Comparison of ENCODE assay signal across 1 cellular context in the genomic region with DNA sequence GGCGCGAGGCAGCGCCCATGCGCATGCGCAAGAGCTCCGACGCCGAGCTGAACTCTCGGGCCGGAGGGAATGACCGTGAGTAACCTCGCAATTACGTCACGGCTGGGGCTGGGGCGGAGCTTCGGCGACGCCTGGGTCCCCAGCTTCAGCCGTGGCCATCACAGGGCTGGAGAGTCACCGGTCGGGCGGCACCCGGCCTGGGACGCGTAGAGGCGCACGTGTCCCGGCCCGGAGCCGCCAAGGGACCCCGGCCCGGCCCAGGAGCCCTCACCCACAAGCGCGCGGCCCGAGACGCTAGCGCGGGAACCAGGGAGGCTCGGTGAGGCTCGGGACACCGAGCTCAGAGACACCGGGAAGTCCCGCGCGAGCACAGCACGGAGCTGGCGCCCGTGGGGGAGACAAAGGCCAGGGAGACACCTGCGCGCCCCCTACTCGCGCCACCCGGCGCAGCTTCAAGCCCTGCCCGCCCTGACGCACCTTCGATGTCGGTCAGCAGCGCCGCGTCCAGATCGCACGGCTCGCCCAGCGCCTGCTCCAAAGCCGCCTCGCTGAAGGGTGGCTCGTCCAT.
A peak's percentile ranks its signal among the peaks of the same experiment; 100 is the strongest.
TF ChIP-seq lines count a peak whose summit lies in the region.

No MANE protein-coding gene starts in this region.

TF ChIP-seq in HEK293, 187 proteins besides CTCF, POLR2A, EP300 and RAD21 (continued from another document and continues in another):
- TF ChIP-seq KLF16 (tag by site-specific recombination; IDR thresholded peaks at IDR 0.05) (peak; percentile 70), ZEB2 (tag by site-specific recombination; IDR thresholded peaks at IDR 0.05) (peak; percentile 89), ZNF169 (tag by site-specific recombination; IDR thresholded peaks at IDR 0.05) (0 out of 2 replicates have a peak, but pooled peaks have one; percentile 35), KLF10 (tag by site-specific recombination; IDR thresholded peaks at IDR 0.05) (0 out of 2 replicates have a peak, but pooled peaks have one; percentile 45), BCL11B (tag by site-specific recombination; IDR thresholded peaks at IDR 0.05; ENCODE audit: low read depth) (peak; percentile 67; the same call in 1 of the 2 replicates), ZNF792 (tag by site-specific recombination; IDR thresholded peaks at IDR 0.05) (0 out of 2 replicates have a peak, but pooled peaks have one; percentile 53), YY1 (tag by site-specific recombination; IDR thresholded peaks at IDR 0.05) (0 out of 2 replicates have a peak, but pooled peaks have one; percentile 38), ZNF157 (tag by site-specific recombination; IDR thresholded peaks at IDR 0.05) (no peak), ZSCAN30 (tag by site-specific recombination; IDR thresholded peaks at IDR 0.05) (peak; percentile 27; the same call in 1 of the 2 replicates), GLIS2 (tag by site-specific recombination; IDR thresholded peaks at IDR 0.05) (peak; percentile 70; the same call in 1 of the 2 replicates), GLI4 (tag by site-specific recombination; IDR thresholded peaks at IDR 0.05) (0 out of 2 replicates have a peak, but pooled peaks have one; percentile 41), ZNF174 (tag by site-specific recombination; IDR thresholded peaks at IDR 0.05) (no peak), ZNF335 (tag by site-specific recombination; conservative IDR thresholded peaks at IDR 0.05) (0 out of 2 replicates have a peak, but pooled peaks have one; percentile 22), HOXA7 (CRISPR knock-in tag; IDR thresholded peaks at IDR 0.05; ENCODE audit: borderline replicate concordance) (no peak), ZNF404 (tag by site-specific recombination; IDR thresholded peaks at IDR 0.05) (no peak), ZNF768 (tag by site-specific recombination; IDR thresholded peaks at IDR 0.05) (peak; percentile 98), SCRT2 (tag by site-specific recombination; IDR thresholded peaks at IDR 0.05) (no peak), OSR2 (tag by site-specific recombination; IDR thresholded peaks at IDR 0.05) (peak; percentile 15; the same call in 1 of the 2 replicates), ZNF155 (tag by site-specific recombination; IDR thresholded peaks at IDR 0.05) (no peak), WT1 (tag by site-specific recombination; IDR thresholded peaks at IDR 0.05) (peak; percentile 19; the same call in 1 of the 2 replicates), ZBTB17 (tag by site-specific recombination; IDR thresholded peaks at IDR 0.05) (0 out of 2 replicates have a peak, but pooled peaks have one; percentile 43), ZBTB20 (tag by site-specific recombination; IDR thresholded peaks at IDR 0.05) (peak; percentile 43; the same call in 1 of the 2 replicates), ZBTB7A (tag by site-specific recombination; IDR thresholded peaks at IDR 0.05; ENCODE audit: low read depth) (peak; percentile 71; the same call in 1 of the 2 replicates)
- TF ChIP-seq, protein P1, sequence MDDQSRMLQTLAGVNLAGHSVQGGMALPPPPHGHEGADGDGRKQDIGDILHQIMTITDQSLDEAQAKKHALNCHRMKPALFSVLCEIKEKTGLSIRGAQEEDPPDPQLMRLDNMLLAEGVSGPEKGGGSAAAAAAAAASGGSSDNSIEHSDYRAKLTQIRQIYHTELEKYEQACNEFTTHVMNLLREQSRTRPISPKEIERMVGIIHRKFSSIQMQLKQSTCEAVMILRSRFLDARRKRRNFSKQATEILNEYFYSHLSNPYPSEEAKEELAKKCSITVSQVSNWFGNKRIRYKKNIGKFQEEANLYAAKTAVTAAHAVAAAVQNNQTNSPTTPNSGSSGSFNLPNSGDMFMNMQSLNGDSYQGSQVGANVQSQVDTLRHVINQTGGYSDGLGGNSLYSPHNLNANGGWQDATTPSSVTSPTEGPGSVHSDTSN (CRISPR knock-in tag; IDR thresholded peaks at IDR 0.05), result peak; percentile 2; the same call in 1 of the 2 replicates
- TF ChIP-seq, protein P2, sequence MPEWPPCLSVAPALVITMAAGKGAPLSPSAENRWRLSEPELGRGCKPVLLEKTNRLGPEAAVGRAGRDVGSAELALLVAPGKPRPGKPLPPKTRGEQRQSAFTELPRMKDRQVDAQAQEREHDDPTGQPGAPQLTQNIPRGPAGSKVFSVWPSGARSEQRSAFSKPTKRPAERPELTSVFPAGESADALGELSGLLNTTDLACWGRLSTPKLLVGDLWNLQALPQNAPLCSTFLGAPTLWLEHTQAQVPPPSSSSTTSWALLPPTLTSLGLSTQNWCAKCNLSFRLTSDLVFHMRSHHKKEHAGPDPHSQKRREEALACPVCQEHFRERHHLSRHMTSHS (tag by site-specific recombination; IDR thresholded peaks at IDR 0.05), result no peak
- TF ChIP-seq, protein P3, sequence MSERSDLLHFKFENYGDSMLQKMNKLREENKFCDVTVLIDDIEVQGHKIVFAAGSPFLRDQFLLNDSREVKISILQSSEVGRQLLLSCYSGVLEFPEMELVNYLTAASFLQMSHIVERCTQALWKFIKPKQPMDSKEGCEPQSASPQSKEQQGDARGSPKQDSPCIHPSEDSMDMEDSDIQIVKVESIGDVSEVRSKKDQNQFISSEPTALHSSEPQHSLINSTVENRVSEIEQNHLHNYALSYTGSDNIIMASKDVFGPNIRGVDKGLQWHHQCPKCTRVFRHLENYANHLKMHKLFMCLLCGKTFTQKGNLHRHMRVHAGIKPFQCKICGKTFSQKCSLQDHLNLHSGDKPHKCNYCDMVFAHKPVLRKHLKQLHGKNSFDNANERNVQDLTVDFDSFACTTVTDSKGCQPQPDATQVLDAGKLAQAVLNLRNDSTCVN (tag by site-specific recombination; optimal IDR thresholded peaks at IDR 0.05), result peak; percentile 94
- TF ChIP-seq, protein P4, sequence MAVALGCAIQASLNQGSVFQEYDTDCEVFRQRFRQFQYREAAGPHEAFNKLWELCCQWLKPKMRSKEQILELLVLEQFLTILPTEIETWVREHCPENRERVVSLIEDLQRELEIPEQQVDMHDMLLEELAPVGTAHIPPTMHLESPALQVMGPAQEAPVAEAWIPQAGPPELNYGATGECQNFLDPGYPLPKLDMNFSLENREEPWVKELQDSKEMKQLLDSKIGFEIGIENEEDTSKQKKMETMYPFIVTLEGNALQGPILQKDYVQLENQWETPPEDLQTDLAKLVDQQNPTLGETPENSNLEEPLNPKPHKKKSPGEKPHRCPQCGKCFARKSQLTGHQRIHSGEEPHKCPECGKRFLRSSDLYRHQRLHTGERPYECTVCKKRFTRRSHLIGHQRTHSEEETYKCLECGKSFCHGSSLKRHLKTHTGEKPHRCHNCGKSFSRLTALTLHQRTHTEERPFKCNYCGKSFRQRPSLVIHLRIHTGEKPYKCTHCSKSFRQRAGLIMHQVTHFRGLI (tag by site-specific recombination; IDR thresholded peaks at IDR 0.05), result peak; percentile 80
- TF ChIP-seq, protein P5, sequence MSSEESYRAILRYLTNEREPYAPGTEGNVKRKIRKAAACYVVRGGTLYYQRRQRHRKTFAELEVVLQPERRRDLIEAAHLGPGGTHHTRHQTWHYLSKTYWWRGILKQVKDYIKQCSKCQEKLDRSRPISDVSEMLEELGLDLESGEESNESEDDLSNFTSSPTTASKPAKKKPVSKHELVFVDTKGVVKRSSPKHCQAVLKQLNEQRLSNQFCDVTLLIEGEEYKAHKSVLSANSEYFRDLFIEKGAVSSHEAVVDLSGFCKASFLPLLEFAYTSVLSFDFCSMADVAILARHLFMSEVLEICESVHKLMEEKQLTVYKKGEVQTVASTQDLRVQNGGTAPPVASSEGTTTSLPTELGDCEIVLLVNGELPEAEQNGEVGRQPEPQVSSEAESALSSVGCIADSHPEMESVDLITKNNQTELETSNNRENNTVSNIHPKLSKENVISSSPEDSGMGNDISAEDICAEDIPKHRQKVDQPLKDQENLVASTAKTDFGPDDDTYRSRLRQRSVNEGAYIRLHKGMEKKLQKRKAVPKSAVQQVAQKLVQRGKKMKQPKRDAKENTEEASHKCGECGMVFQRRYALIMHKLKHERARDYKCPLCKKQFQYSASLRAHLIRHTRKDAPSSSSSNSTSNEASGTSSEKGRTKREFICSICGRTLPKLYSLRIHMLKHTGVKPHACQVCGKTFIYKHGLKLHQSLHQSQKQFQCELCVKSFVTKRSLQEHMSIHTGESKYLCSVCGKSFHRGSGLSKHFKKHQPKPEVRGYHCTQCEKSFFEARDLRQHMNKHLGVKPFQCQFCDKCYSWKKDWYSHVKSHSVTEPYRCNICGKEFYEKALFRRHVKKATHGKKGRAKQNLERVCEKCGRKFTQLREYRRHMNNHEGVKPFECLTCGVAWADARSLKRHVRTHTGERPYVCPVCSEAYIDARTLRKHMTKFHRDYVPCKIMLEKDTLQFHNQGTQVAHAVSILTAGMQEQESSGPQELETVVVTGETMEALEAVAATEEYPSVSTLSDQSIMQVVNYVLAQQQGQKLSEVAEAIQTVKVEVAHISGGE (tag by site-specific recombination; conservative IDR thresholded peaks at IDR 0.05; ENCODE audit: low read depth), result 0 out of 2 replicates have a peak, but pooled peaks have one; percentile 18
- TF ChIP-seq, protein P6, sequence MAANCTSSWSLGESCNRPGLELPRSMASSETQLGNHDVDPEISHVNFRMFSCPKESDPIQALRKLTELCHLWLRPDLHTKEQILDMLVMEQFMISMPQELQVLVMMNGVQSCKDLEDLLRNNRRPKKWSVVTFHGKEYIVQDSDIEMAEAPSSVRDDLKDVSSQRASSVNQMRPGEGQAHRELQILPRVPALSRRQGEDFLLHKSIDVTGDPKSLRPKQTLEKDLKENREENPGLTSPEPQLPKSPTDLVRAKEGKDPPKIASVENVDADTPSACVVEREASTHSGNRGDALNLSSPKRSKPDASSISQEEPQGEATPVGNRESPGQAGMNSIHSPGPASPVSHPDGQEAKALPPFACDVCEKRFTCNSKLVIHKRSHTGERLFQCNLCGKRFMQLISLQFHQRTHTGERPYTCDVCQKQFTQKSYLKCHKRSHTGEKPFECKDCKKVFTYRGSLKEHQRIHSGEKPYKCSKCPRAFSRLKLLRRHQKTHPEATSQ (tag by site-specific recombination; IDR thresholded peaks at IDR 0.05), result peak; percentile 86
- TF ChIP-seq, protein P7, sequence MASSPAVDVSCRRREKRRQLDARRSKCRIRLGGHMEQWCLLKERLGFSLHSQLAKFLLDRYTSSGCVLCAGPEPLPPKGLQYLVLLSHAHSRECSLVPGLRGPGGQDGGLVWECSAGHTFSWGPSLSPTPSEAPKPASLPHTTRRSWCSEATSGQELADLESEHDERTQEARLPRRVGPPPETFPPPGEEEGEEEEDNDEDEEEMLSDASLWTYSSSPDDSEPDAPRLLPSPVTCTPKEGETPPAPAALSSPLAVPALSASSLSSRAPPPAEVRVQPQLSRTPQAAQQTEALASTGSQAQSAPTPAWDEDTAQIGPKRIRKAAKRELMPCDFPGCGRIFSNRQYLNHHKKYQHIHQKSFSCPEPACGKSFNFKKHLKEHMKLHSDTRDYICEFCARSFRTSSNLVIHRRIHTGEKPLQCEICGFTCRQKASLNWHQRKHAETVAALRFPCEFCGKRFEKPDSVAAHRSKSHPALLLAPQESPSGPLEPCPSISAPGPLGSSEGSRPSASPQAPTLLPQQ (tag by site-specific recombination; IDR thresholded peaks at IDR 0.05), result peak; percentile 63; the same call in 1 of the 2 replicates
- TF ChIP-seq, protein P8, sequence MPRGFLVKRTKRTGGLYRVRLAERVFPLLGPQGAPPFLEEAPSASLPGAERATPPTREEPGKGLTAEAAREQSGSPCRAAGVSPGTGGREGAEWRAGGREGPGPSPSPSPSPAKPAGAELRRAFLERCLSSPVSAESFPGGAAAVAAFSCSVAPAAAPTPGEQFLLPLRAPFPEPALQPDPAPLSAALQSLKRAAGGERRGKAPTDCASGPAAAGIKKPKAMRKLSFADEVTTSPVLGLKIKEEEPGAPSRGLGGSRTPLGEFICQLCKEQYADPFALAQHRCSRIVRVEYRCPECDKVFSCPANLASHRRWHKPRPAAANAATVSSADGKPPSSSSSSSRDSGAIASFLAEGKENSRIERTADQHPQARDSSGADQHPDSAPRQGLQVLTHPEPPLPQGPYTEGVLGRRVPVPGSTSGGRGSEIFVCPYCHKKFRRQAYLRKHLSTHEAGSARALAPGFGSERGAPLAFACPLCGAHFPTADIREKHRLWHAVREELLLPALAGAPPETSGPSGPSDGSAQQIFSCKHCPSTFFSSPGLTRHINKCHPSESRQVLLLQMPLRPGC (tag by site-specific recombination; IDR thresholded peaks at IDR 0.05), result peak; percentile 46; the same call in 1 of the 2 replicates
- TF ChIP-seq, protein P9, sequence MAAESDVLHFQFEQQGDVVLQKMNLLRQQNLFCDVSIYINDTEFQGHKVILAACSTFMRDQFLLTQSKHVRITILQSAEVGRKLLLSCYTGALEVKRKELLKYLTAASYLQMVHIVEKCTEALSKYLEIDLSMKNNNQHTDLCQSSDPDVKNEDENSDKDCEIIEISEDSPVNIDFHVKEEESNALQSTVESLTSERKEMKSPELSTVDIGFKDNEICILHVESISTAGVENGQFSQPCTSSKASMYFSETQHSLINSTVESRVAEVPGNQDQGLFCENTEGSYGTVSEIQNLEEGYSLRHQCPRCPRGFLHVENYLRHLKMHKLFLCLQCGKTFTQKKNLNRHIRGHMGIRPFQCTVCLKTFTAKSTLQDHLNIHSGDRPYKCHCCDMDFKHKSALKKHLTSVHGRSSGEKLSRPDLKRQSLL (tag by site-specific recombination; IDR thresholded peaks at IDR 0.05), result 0 out of 2 replicates have a peak, but pooled peaks have one; percentile 2
- TF ChIP-seq, protein P10, sequence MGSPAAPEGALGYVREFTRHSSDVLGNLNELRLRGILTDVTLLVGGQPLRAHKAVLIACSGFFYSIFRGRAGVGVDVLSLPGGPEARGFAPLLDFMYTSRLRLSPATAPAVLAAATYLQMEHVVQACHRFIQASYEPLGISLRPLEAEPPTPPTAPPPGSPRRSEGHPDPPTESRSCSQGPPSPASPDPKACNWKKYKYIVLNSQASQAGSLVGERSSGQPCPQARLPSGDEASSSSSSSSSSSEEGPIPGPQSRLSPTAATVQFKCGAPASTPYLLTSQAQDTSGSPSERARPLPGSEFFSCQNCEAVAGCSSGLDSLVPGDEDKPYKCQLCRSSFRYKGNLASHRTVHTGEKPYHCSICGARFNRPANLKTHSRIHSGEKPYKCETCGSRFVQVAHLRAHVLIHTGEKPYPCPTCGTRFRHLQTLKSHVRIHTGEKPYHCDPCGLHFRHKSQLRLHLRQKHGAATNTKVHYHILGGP (tag by site-specific recombination; IDR thresholded peaks at IDR 0.05), result no peak
- TF ChIP-seq, protein P11, sequence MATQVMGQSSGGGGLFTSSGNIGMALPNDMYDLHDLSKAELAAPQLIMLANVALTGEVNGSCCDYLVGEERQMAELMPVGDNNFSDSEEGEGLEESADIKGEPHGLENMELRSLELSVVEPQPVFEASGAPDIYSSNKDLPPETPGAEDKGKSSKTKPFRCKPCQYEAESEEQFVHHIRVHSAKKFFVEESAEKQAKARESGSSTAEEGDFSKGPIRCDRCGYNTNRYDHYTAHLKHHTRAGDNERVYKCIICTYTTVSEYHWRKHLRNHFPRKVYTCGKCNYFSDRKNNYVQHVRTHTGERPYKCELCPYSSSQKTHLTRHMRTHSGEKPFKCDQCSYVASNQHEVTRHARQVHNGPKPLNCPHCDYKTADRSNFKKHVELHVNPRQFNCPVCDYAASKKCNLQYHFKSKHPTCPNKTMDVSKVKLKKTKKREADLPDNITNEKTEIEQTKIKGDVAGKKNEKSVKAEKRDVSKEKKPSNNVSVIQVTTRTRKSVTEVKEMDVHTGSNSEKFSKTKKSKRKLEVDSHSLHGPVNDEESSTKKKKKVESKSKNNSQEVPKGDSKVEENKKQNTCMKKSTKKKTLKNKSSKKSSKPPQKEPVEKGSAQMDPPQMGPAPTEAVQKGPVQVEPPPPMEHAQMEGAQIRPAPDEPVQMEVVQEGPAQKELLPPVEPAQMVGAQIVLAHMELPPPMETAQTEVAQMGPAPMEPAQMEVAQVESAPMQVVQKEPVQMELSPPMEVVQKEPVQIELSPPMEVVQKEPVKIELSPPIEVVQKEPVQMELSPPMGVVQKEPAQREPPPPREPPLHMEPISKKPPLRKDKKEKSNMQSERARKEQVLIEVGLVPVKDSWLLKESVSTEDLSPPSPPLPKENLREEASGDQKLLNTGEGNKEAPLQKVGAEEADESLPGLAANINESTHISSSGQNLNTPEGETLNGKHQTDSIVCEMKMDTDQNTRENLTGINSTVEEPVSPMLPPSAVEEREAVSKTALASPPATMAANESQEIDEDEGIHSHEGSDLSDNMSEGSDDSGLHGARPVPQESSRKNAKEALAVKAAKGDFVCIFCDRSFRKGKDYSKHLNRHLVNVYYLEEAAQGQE (tag by site-specific recombination; IDR thresholded peaks at IDR 0.05), result peak; percentile 23; the same call in 1 of the 2 replicates
